Comparison of ENCODE assay signal across 8 cellular contexts in the genomic region with DNA sequence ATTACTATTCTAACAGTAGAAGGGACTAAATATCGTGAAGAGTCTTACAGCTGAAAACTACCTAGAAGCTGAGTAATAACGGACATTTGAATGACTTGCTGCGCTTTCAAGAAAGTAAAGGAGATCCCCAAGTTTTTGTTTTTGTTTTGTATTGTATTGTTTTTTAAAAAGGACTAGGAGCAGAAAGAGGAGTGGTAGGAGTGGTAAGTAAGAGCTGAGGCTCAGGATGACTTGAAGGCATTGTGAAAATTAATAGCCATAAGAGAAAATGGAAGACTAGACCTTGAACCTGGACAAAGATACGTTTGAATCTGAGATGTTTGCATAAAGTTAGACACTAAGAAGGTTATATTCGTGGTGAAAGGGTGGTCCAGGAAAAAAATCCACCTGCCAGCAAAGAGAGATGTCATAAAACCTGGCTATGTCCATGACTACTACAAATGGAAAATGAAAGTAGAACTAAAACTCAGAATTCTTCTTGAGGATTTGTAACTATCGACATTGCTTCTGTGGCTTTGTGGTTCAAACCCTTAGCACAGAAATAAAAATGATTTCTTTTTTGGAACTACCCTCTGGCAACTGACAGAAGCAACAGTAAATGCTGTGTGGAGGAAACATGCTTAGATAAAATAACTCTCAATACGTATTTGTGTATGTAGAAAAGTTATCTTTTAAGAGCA.
DNase-seq lines count a peak whose midpoint lies in the region; ATAC-seq and TF ChIP-seq lines count a peak whose summit lies in the region.

No MANE protein-coding gene starts in this region.

- intact Hi-C loops in testis (cut with DNase I; ENCODE audit: low total_unique reads): no loop called here

- 65 to 66% methylated on average over 7 of the region's 7 CpGs for WGBS in testis, 2 donors

- no peak overlapping the region for H3K9ac ChIP-seq in rectal smooth muscle tissue (ENCODE audit: low read length)

- H3K4me1 Mint-ChIP-seq in T-helper 1 cell treated with Interleukin-12 subunit alpha and Interleukin-12 subunit beta and Interleukin-4 antibody, amounts not matched to agents 30 μg/mL and 1 μg/mL, for 36 hours (ENCODE audit: low read depth): peaks cover 9% of the 10 kb centered on the region
- peaks cover 8% of the 10 kb centered on the region for H3K4me1 Mint-ChIP-seq in mesothelial cell of epicardium

- ATAC-seq in GM18909 (IDR thresholded peaks at IDR 0.05; ENCODE audit: poor library complexity, unreplicated experiment): peak; percentile 72
- ATAC-seq in HG02798 (IDR thresholded peaks at IDR 0.05; ENCODE audit: poor library complexity, unreplicated experiment): peak; percentile 74

- H3K27me3 ChIP-seq in rectal smooth muscle tissue (ENCODE audit: control insufficient read depth, insufficient read depth, low read length) (no peaks in the 10 kb centered on the region), testis (no peaks in the 10 kb centered on the region)

- H3K4me3 ChIP-seq in rectal smooth muscle tissue (ENCODE audit: low read length) (peak overlapping the region; percentile 21), testis (no peak overlapping the region)

- no peaks in the 10 kb centered on the region for H3K36me3 Mint-ChIP-seq in T-helper 1 cell treated with Interleukin-12 subunit alpha and Interleukin-12 subunit beta and Interleukin-4 antibody, amounts not matched to agents 30 μg/mL and 1 μg/mL, for 36 hours (ENCODE audit: low read depth)
- H3K36me3 Mint-ChIP-seq in mesothelial cell of epicardium: peaks cover 4% of the 10 kb centered on the region

- DNase-seq in mesothelial cell of epicardium (ENCODE audit: low spot score in 2 of 2, unreplicated experiment in 2 of 2): no peak
- DNase-seq in putamen (ENCODE audit: low spot score): no peak
- no peak for DNase-seq in testis
- DNase-seq in SW 1271 (lab: John Stamatoyannopoulos, UW): no peak

- H3K4me1 ChIP-seq in rectal smooth muscle tissue (ENCODE audit: control insufficient read depth, insufficient read depth, low read length): no peaks in the 10 kb centered on the region
- no peaks in the 10 kb centered on the region for H3K4me1 ChIP-seq in testis

- no peaks in the 10 kb centered on the region for H3K27me3 Mint-ChIP-seq in T-helper 1 cell treated with Interleukin-12 subunit alpha and Interleukin-12 subunit beta and Interleukin-4 antibody, amounts not matched to agents 30 μg/mL and 1 μg/mL, for 36 hours (ENCODE audit: low read depth)
- H3K27me3 Mint-ChIP-seq in mesothelial cell of epicardium (ENCODE audit: low read depth): no peaks in the 10 kb centered on the region

- TF ChIP-seq POLR2A in testis (IDR thresholded peaks at IDR 0.05): no peak

- no peaks in the 10 kb centered on the region for H3K9me3 ChIP-seq in testis

- peak overlapping the region; percentile 32 for H3K4me3 Mint-ChIP-seq in T-helper 1 cell treated with Interleukin-12 subunit alpha and Interleukin-12 subunit beta and Interleukin-4 antibody, amounts not matched to agents 30 μg/mL and 1 μg/mL, for 36 hours
- H3K4me3 Mint-ChIP-seq in mesothelial cell of epicardium: no peak overlapping the region

- no peak overlapping the region for H3K27ac ChIP-seq in rectal smooth muscle tissue (ENCODE audit: low read depth, low read length)
- H3K27ac ChIP-seq in testis: no peak overlapping the region

- no peaks in the 10 kb centered on the region for H3K36me3 ChIP-seq in rectal smooth muscle tissue (ENCODE audit: control insufficient read depth, insufficient read depth, low read length)
- H3K36me3 ChIP-seq in testis (ENCODE audit: low read depth, missing control alignments): no peaks in the 10 kb centered on the region

- H3K27ac Mint-ChIP-seq in T-helper 1 cell treated with Interleukin-12 subunit alpha and Interleukin-12 subunit beta and Interleukin-4 antibody, amounts not matched to agents 30 μg/mL and 1 μg/mL, for 36 hours: peak overlapping the region; percentile 12
- no peak overlapping the region for H3K27ac Mint-ChIP-seq in mesothelial cell of epicardium

- H3K9me3 Mint-ChIP-seq in T-helper 1 cell treated with Interleukin-12 subunit alpha and Interleukin-12 subunit beta and Interleukin-4 antibody, amounts not matched to agents 30 μg/mL and 1 μg/mL, for 36 hours: peaks cover 16% of the 10 kb centered on the region
- H3K9me3 Mint-ChIP-seq in mesothelial cell of epicardium: peaks cover 9% of the 10 kb centered on the region

- TF ChIP-seq CTCF in mesothelial cell of epicardium (IDR thresholded peaks at IDR 0.05; ENCODE audit: unreplicated experiment) (no peak), testis (IDR thresholded peaks at IDR 0.05) (no peak)
